ENCODE assay signal across 8 cellular contexts in the genomic region with DNA sequence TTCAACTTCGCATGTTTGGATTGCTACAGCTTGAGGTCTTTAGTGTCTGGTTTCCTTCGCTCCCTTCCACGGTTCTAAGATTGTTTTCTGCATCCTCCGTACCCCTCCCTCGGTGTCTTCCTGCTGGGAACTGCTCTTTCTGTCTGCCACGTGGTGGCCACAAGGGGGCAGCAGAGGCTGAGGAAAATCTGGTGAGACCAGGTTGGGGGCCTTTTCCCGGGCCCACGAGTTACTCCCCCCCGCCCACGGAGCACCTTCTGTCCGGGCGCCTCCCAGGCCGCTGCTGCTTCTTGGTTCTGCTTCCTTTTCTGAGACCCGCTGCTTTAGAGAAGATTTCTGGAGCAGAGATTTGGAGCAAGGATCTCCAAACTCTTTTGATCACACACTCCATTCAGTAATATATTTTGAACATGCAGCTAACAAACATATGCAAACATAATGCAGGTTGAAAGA. TPM values are rescaled to one million over a fixed set of nuclear protein-coding genes. Genes with fewer than 3 reads are reported as not detected.
DNase-seq lines count a peak whose midpoint lies in the region; ATAC-seq, FAIRE-seq and TF ChIP-seq lines count a peak whose summit lies in the region.

No MANE protein-coding gene starts in this region.

- intact Hi-C loops in activated CD8-positive, alpha-beta T cell treated with anti-CD3 and anti-CD28 coated beads for 36 hours (cut with micrococcal nuclease): loop anchor here (10.0 kb wide), 1 partner anchor 150 kb away; no protein-coding TSS in a partner anchor

- TF ChIP-seq CTCF in A549 (IDR thresholded peaks at IDR 0.05): peak; percentile 79
- TF ChIP-seq CTCF in activated CD8-positive, alpha-beta T cell treated with anti-CD3 and anti-CD28 coated beads for 36 hours (IDR thresholded peaks at IDR 0.05): peak; percentile 95

- WGBS in A549 (ENCODE audit: missing lambda C conversion rate): 1% methylated on average over 7 of the region's 14 CpGs

- DNase-seq in A549 (ENCODE audit: low read depth in 1 of 2, low spot score in 1 of 2) (peak; percentile 44 to 85), GM12891 (ENCODE audit: insufficient read length, low spot score) (peak; percentile 66), NCI-H526 treated with DMSO at 0.1 percent for 48 hours (lab: John Stamatoyannopoulos, UW) (peak; percentile 8), midbrain (lab: John Stamatoyannopoulos, UW) (peak; percentile 80)
- DNase-seq in activated CD8-positive, alpha-beta T cell treated with anti-CD3 and anti-CD28 coated beads for 36 hours: peak; percentile 77
- peak; percentile 74 for DNase-seq in effector CD8-positive, alpha-beta T cell (lab: John Stamatoyannopoulos, UW)
- peak; percentile 56 for DNase-seq in stimulated activated CD8-positive, alpha-beta memory T cell treated with anti-CD3 and anti-CD28 coated beads, Interleukin-15, amount 100 ng/mL, for 1 hour (ENCODE audit: low read depth)

- no peaks in the 10 kb centered on the region for H3K4me1 ChIP-seq in A549

- peak overlapping the region; percentile 1 for H3K4me3 Mint-ChIP-seq in activated CD8-positive, alpha-beta T cell treated with anti-CD3 and anti-CD28 coated beads for 36 hours

- CTCF ChIA-PET in A549 (lab: Yijun Ruan, JAX): interaction anchor here (0.6 to 3.4 kb wide), 17 partner anchors 8 to 541 kb away, joined by 3 to 46 read pairs (median 4); no protein-coding TSS in a partner anchor
- CTCF ChIA-PET in activated CD8-positive, alpha-beta T cell treated with anti-CD3 and anti-CD28 coated beads for 36 hours (lab: Charles Lee): interaction anchor here (0.7 to 2.3 kb wide), 27 partner anchors 9 to 542 kb away, joined by 3 to 25 read pairs (median 4); no protein-coding TSS in a partner anchor

- H3K4me1 Mint-ChIP-seq in activated CD8-positive, alpha-beta T cell treated with anti-CD3 and anti-CD28 coated beads for 36 hours (ENCODE audit: low read depth): peaks cover 26% of the 10 kb centered on the region

- TF ChIP-seq POLR2A in A549 (IDR thresholded peaks at IDR 0.05; ENCODE audit: low read length) (no peak), GM12891 (IDR thresholded peaks at IDR 0.05; ENCODE audit: low read depth, low read length) (no peak), GM18505 (IDR thresholded peaks at IDR 0.05; ENCODE audit: borderline replicate concordance, extremely low read depth, insufficient read depth, insufficient read length) (no peak)

- peak overlapping the region in 1 of 2 experiments; percentile 49; a peak in 1 of 6 replicates for H3K27ac ChIP-seq in A549

- TF ChIP-seq EP300 in A549 (IDR thresholded peaks at IDR 0.05): no peak

- H3K9me3 ChIP-seq in A549: no peaks in the 10 kb centered on the region

- H3K4me2 ChIP-seq in A549: peak overlapping the region; percentile 59

- no peak overlapping the region for H3K27ac Mint-ChIP-seq in activated CD8-positive, alpha-beta T cell treated with anti-CD3 and anti-CD28 coated beads for 36 hours

- H3K4me3 ChIP-seq in A549: no peak overlapping the region

- H3K36me3 Mint-ChIP-seq in activated CD8-positive, alpha-beta T cell treated with anti-CD3 and anti-CD28 coated beads for 36 hours (ENCODE audit: low read depth): no peaks in the 10 kb centered on the region

- H3K9me3 Mint-ChIP-seq in activated CD8-positive, alpha-beta T cell treated with anti-CD3 and anti-CD28 coated beads for 36 hours: peaks cover 6% of the 10 kb centered on the region

- ATAC-seq in A549: peak; percentile 82 to 94; a peak in 5 of 6 replicates
- peak; percentile 75 for ATAC-seq in activated CD8-positive, alpha-beta T cell treated with anti-CD3 and anti-CD28 coated beads for 36 hours
- no peak for ATAC-seq in GM18505 (IDR thresholded peaks at IDR 0.05; ENCODE audit: unreplicated experiment)

- TF ChIP-seq RAD21 in A549 (conservative IDR thresholded peaks at IDR 0.05 in 1 of 2, IDR thresholded peaks at IDR 0.05 in 1 of 2): peak; percentile 80 to 85

- POLR2A ChIA-PET in A549 (lab: Yijun Ruan, JAX): no interaction called here
- POLR2A ChIA-PET in activated CD8-positive, alpha-beta T cell treated with anti-CD3 and anti-CD28 coated beads for 36 hours (lab: Charles Lee): no interaction called here

- H3K27me3 Mint-ChIP-seq in activated CD8-positive, alpha-beta T cell treated with anti-CD3 and anti-CD28 coated beads for 36 hours: no peaks in the 10 kb centered on the region

- no peak for FAIRE-seq in A549 (lab: Jason Lieb, UNC)
- FAIRE-seq in GM12891 (lab: Jason Lieb, UNC): peak; percentile 54

TF ChIP-seq in A549, 52 proteins besides CTCF, POLR2A, EP300 and RAD21 (continues in another document):
- peak; percentile 81 for TF ChIP-seq SMC3 (IDR thresholded peaks at IDR 0.05)
- no peak for TF ChIP-seq TFCP2L1 (CRISPR knock-in tag; IDR thresholded peaks at IDR 0.05)
- 0 out of 2 replicates have a peak, but pooled peaks have one; percentile 16 for TF ChIP-seq MAZ (IDR thresholded peaks at IDR 0.05; ENCODE audit: borderline replicate concordance, low read depth, low read length)
- no peak for TF ChIP-seq MAFK (IDR thresholded peaks at IDR 0.05; ENCODE audit: partially characterized antibody)
- TF ChIP-seq, protein P1, sequence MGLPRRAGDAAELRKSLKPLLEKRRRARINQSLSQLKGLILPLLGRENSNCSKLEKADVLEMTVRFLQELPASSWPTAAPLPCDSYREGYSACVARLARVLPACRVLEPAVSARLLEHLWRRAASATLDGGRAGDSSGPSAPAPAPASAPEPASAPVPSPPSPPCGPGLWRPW (IDR thresholded peaks at IDR 0.05): no peak
- TF ChIP-seq RARB (CRISPR knock-in tag; IDR thresholded peaks at IDR 0.05): no peak
- TF ChIP-seq HOXB13 (CRISPR knock-in tag; IDR thresholded peaks at IDR 0.05; ENCODE audit: low read depth): no peak
- no peak for TF ChIP-seq JUNB (IDR thresholded peaks at IDR 0.05)
- no peak for TF ChIP-seq NPAS2 (CRISPR knock-in tag; IDR thresholded peaks at IDR 0.05; ENCODE audit: borderline replicate concordance)
- no peak for TF ChIP-seq HDAC2 (IDR thresholded peaks at IDR 0.05)
- TF ChIP-seq CHD2 (IDR thresholded peaks at IDR 0.05; ENCODE audit: low read length, partially characterized antibody): no peak

TF ChIP-seq in GM12891, 5 proteins besides CTCF, POLR2A, EP300 and RAD21:
- TF ChIP-seq POLR2AphosphoS5 (IDR thresholded peaks at IDR 0.05; ENCODE audit: low read depth, low read length) (no peak), POU2F2 (IDR thresholded peaks at IDR 0.05; ENCODE audit: low read depth, low read length) (no peak), SPI1 (IDR thresholded peaks at IDR 0.05; ENCODE audit: low read depth, low read length) (peak; percentile 25; the same call in 1 of the 2 replicates), PAX5 (IDR thresholded peaks at IDR 0.05; ENCODE audit: insufficient read depth, low read length, severe bottlenecking) (no peak)
TF ChIP-seq in GM12891: peak in this region for 1.

RNA-seq across cellular contexts. Expression of a gene that starts 21.1 kb away (rescaled TPM):
- polyA plus RNA-seq in A549 (2011; rRNA removed): 0.66 and 0.70 TPM in 2 replicates
- polyA plus RNA-seq in A549 (2012; cell fraction: cytosol; rRNA removed): 0.38 and 0.57 TPM in 2 replicates
- 0.70 and 0.88 TPM in 2 replicates for polyA plus RNA-seq in A549 (2012; cell fraction: nucleus; rRNA removed)
- 0.22 to 0.44 TPM (median 0.32 TPM) in 3 replicates for polyA plus RNA-seq in A549 (2017; fragmentation: RNase III; extraction: RNeasy Plus Mini Kit Qiagen cat#74134 plus additional on column Dnase treatment)
- polyA minus RNA-seq in A549 (2011; rRNA and poly(A)+ RNA removed): 0.45 and 0.58 TPM in 2 replicates
- polyA plus RNA-seq in GM12891 (2012; ENCODE audit: low read depth, missing spikeins): 0.80 TPM
- 1 to 10 TPM; 1.2 to 1.3 TPM for total RNA-seq in activated CD8-positive, alpha-beta T cell treated with anti-CD3 and anti-CD28 coated beads for 36 hours

RNA-seq across cellular contexts. Expression of a gene that starts 52.5 kb away (rescaled TPM):
- polyA plus RNA-seq in A549 (2011; rRNA removed) (0.15 and 0.36 TPM in 2 replicates), A549 (2017; fragmentation: RNase III; extraction: RNeasy Plus Mini Kit Qiagen cat#74134 plus additional on column Dnase treatment) (0.19 to 0.30 TPM (median 0.22 TPM) in 3 replicates)
- 0.34 and 0.66 TPM in 2 replicates for polyA plus RNA-seq in A549 (2012; cell fraction: cytosol; rRNA removed)
- polyA plus RNA-seq in A549 (2012; cell fraction: nucleus; rRNA removed): 0.74 and 0.87 TPM in 2 replicates
- polyA minus RNA-seq in A549 (2011; rRNA and poly(A)+ RNA removed): 0.19 and 0.29 TPM in 2 replicates
- polyA plus RNA-seq in GM12891 (2012; ENCODE audit: low read depth, missing spikeins): 155 TPM
- total RNA-seq in activated CD8-positive, alpha-beta T cell treated with anti-CD3 and anti-CD28 coated beads for 36 hours: 10 to 100 TPM; 67.8 to 68.7 TPM

RNA-seq across cellular contexts. Expression of a gene that starts 55.0 kb away (rescaled TPM):
- 27.0 and 27.4 TPM in 2 replicates for polyA plus RNA-seq in A549 (2011; rRNA removed)
- polyA plus RNA-seq in A549 (2012; cell fraction: cytosol; rRNA removed): 27.1 and 31.5 TPM in 2 replicates
- 44.7 and 49.7 TPM in 2 replicates for polyA plus RNA-seq in A549 (2012; cell fraction: nucleus; rRNA removed)
- 24.8 to 32.5 TPM (median 30.8 TPM) in 3 replicates for polyA plus RNA-seq in A549 (2017; fragmentation: RNase III; extraction: RNeasy Plus Mini Kit Qiagen cat#74134 plus additional on column Dnase treatment)
- 20.5 and 22.7 TPM in 2 replicates for polyA minus RNA-seq in A549 (2011; rRNA and poly(A)+ RNA removed)
- 53.1 TPM for polyA plus RNA-seq in GM12891 (2012; ENCODE audit: low read depth, missing spikeins)
- total RNA-seq in activated CD8-positive, alpha-beta T cell treated with anti-CD3 and anti-CD28 coated beads for 36 hours: 10 to 100 TPM; 59.6 to 64.2 TPM

Comparison
In these comparisons a context has a peak if more than half of its experiments do, and no peak if none do; other contexts are left out.
1. DNase-seq: peak in every context shown above with its lines; median percentile 80 in midbrain; 77 in activated CD8-positive, alpha-beta T cell treated with anti-CD3 and anti-CD28 coated beads for 36 hours; 74 in effector CD8-positive, alpha-beta T cell; 66 in GM12891; 64 in A549; 56 in stimulated activated CD8-positive, alpha-beta memory T cell treated with anti-CD3 and anti-CD28 coated beads, Interleukin-15, amount 100 ng/mL, for 1 hour; 8 in NCI-H526 treated with DMSO at 0.1 percent for 48 hours.